Comparison of ENCODE assay signal across 18 cellular contexts in the genomic region with DNA sequence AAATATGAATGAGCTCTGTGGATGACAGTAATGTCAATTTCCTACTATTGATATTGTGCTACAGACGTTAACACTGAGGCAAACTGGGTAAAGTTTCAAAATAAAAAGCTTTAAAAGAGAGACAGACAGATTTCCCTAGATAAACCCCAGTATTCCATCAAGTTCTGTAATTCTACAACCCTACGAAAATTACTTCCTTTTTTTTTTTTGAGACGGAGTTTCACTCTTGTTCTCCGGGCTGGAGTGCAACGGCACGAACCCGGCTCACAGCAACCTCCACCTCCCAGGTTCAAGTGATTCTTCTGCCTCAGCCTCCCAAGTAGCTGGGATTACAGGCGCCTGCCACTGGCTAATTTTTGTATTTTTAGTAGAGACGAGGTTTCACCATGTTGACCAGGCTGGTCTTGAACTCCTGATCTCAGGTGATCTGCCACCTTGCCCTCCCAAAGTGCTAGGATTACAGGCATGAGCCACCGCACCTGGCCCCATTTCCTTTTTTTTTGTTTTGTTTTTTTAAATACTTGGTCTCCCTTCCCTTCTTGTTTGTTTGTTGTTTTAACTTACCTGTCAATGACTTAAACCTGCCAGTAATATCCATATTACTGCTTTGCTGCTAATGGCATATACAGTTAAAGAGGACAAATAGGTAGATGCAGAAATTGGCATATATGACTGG. TPM values are rescaled to one million over a fixed set of nuclear protein-coding genes. Genes with fewer than 3 reads are reported as not detected.
DNase-seq lines count a peak whose midpoint lies in the region; ATAC-seq, FAIRE-seq and TF ChIP-seq lines count a peak whose summit lies in the region.
"Had no signal": no experiment of that assay in that cellular context is flagged by ENCODE, and none has a peak within 500 bp of the region (broad histone marks: within the 10 kb centered on the region; RNA-seq: fewer than 3 reads in every experiment).

No MANE protein-coding gene starts in this region.

- DNase-seq in stimulated activated naive CD8-positive, alpha-beta T cell treated with anti-CD3 and anti-CD28 coated beads, Interleukin-15, Interleukin-2, amounts not matched to agents 100 U/mL and 50 U/mL, for 24 hours = no peak
- DNase-seq in NOMO-1 treated with DMSO at 0.1 percent for 48 hours (lab: John Stamatoyannopoulos, UW; ENCODE audit: unreplicated experiment) = peak; percentile 62
- no peak for DNase-seq in effector memory CD8-positive, alpha-beta T cell
- no peak for DNase-seq in DMS114 treated with DMSO at 0.1 percent for 48 hours (lab: John Stamatoyannopoulos, UW; ENCODE audit: unreplicated experiment)
- DNase-seq in aorta = no peak
- DNase-seq in H54 (ENCODE audit: insufficient read length, low spot score) = no peak
- DNase-seq: activated CD4-positive, alpha-beta T cell treated with anti-CD3 and anti-CD28 coated beads for 1 hour; activated T-cell treated with anti-CD3 and anti-CD28 coated beads for 4 hours; adrenal gland; DMS153; NCI-H187 treated with DMSO at 0.1 percent for 48 hours; NCI-H526 treated with DMSO at 0.1 percent for 48 hours; stimulated activated naive CD4-positive, alpha-beta T cell treated with Interleukin-2 at 50 U/mL for 16 hours had no signal

- no peaks in the 10 kb centered on the region for H3K4me1 ChIP-seq in aorta (ENCODE audit: control insufficient read depth in 1 of 2, insufficient read depth in 2 of 2, low read length in 2 of 2)

- peaks cover 71% of the 10 kb centered on the region for H3K36me3 Mint-ChIP-seq in stimulated activated naive CD8-positive, alpha-beta T cell treated with anti-CD3 and anti-CD28 coated beads, Interleukin-15, Interleukin-2, amounts not matched to agents 100 ng/mL and 50 ng/mL, for 24 hours (ENCODE audit: low read depth)
- peaks cover 9% of the 10 kb centered on the region for H3K36me3 Mint-ChIP-seq in effector memory CD8-positive, alpha-beta T cell (ENCODE audit: insufficient read depth)

- TF ChIP-seq POLR2A in H54 (IDR thresholded peaks at IDR 0.05; ENCODE audit: low read depth, low read length) = no peak

- intact Hi-C loops in aorta (cut with DNase I) = no loop called here

- H3K4me1 Mint-ChIP-seq in stimulated activated naive CD8-positive, alpha-beta T cell treated with anti-CD3 and anti-CD28 coated beads, Interleukin-15, Interleukin-2, amounts not matched to agents 100 ng/mL and 50 ng/mL, for 24 hours (ENCODE audit: low read depth) = peaks cover 82% of the 10 kb centered on the region
- H3K4me1 Mint-ChIP-seq in effector memory CD8-positive, alpha-beta T cell (ENCODE audit: low read depth in 2 of 2) = peaks cover 34 to 44% of the 10 kb centered on the region in 2 donors

- H3K27ac ChIP-seq in aorta (ENCODE audit: low read depth in 1 of 2, low read length in 2 of 2) = no peak overlapping the region
- H3K27ac ChIP-seq: adrenal gland, RWPE1 had no signal

- ATAC-seq in stimulated activated naive CD8-positive, alpha-beta T cell treated with anti-CD3 and anti-CD28 coated beads, Interleukin-15, Interleukin-2, amounts not matched to agents 100 U/mL and 50 U/mL, for 24 hours = no peak
- ATAC-seq in effector memory CD8-positive, alpha-beta T cell (replicated peaks) = no peak
- no peak for ATAC-seq in HG03442 (IDR thresholded peaks at IDR 0.05; ENCODE audit: unreplicated experiment)
- ATAC-seq in aorta (ENCODE audit: low FRiP score) = no peak

- H3K27ac Mint-ChIP-seq in stimulated activated naive CD8-positive, alpha-beta T cell treated with anti-CD3 and anti-CD28 coated beads, Interleukin-15, Interleukin-2, amounts not matched to agents 100 ng/mL and 50 ng/mL, for 24 hours = peak overlapping the region; percentile 64
- peak overlapping the region; percentile 3 to 39 for H3K27ac Mint-ChIP-seq in effector memory CD8-positive, alpha-beta T cell
- H3K27ac Mint-ChIP-seq: T-helper 1 cell treated with Interleukin-12 subunit alpha and Interleukin-12 subunit beta and Interleukin-4 antibody, amounts not matched to agents 30 μg/mL and 1 μg/mL, for 36 hours had no signal

- no peak overlapping the region for H3K4me3 ChIP-seq in aorta (ENCODE audit: low read length in 2 of 2)

- H3K9me3 Mint-ChIP-seq in stimulated activated naive CD8-positive, alpha-beta T cell treated with anti-CD3 and anti-CD28 coated beads, Interleukin-15, Interleukin-2, amounts not matched to agents 100 ng/mL and 50 ng/mL, for 24 hours = peaks cover 3% of the 10 kb centered on the region
- H3K9me3 Mint-ChIP-seq in effector memory CD8-positive, alpha-beta T cell = no peaks in the 10 kb centered on the region
- H3K9me3 Mint-ChIP-seq: central memory CD8-positive, alpha-beta T cell had no signal

- no peaks in the 10 kb centered on the region for H3K27me3 Mint-ChIP-seq in stimulated activated naive CD8-positive, alpha-beta T cell treated with anti-CD3 and anti-CD28 coated beads, Interleukin-15, Interleukin-2, amounts not matched to agents 100 ng/mL and 50 ng/mL, for 24 hours
- no peaks in the 10 kb centered on the region for H3K27me3 Mint-ChIP-seq in effector memory CD8-positive, alpha-beta T cell
- H3K27me3 Mint-ChIP-seq: central memory CD8-positive, alpha-beta T cell had no signal

- WGBS in aorta, 2 donors = 82 to 83% methylated on average over 10 of the region's 10 CpGs

- H3K36me3 ChIP-seq in aorta (ENCODE audit: control insufficient read depth in 1 of 2, insufficient read depth in 2 of 2, low read length in 1 of 2) = no peaks in the 10 kb centered on the region
- H3K36me3 ChIP-seq: adrenal gland had no signal

- peak overlapping the region; percentile 8 for H3K4me3 Mint-ChIP-seq in stimulated activated naive CD8-positive, alpha-beta T cell treated with anti-CD3 and anti-CD28 coated beads, Interleukin-15, Interleukin-2, amounts not matched to agents 100 ng/mL and 50 ng/mL, for 24 hours
- peak overlapping the region in 1 of 2 donors; percentile 43 for H3K4me3 Mint-ChIP-seq in effector memory CD8-positive, alpha-beta T cell
- H3K4me3 Mint-ChIP-seq: central memory CD8-positive, alpha-beta T cell; T-helper 1 cell treated with Interleukin-12 subunit alpha and Interleukin-12 subunit beta and Interleukin-4 antibody, amounts not matched to agents 30 μg/mL and 1 μg/mL, for 36 hours had no signal

- no peaks in the 10 kb centered on the region for H3K27me3 ChIP-seq in aorta (ENCODE audit: control insufficient read depth in 1 of 2, insufficient read depth in 2 of 2, low read length in 1 of 2)
- H3K27me3 ChIP-seq: adrenal gland had no signal

- H3K9me3 ChIP-seq in aorta (ENCODE audit: control insufficient read depth, low read length) = no peaks in the 10 kb centered on the region
- H3K9me3 ChIP-seq: adrenal gland had no signal

- FAIRE-seq in H54 (lab: Jason Lieb, UNC) = no peak

RNA-seq across cellular contexts. Expression of a gene that starts 57.2 kb away (rescaled TPM):
- total RNA-seq in aorta = 100 to 1,000 TPM in 1 of 2 donors, 10 to 100 TPM in 1; 93.3 to 126 TPM
- polyA plus RNA-seq in aorta = 10 to 100 TPM in 1 of 2 donors, 1 to 10 TPM in 1; 3.3 to 15.0 TPM
